Comparison of ENCODE assay signal across 19 cellular contexts in genomic region chr7:156781972-156782371, GRCh38.
A peak's percentile ranks its signal among the peaks of the same experiment; 100 is the strongest.
DNase-seq lines count a peak whose midpoint lies in the region; ATAC-seq and TF ChIP-seq lines count a peak whose summit lies in the region.
"Had no signal": no experiment of that assay in that cellular context is flagged by ENCODE, and none has a peak within 500 bp of the region (broad histone marks: within the 10 kb centered on the region; RNA-seq: fewer than 3 reads in every experiment).

No MANE protein-coding gene starts in this region.

- TF ChIP-seq CTCF in upper lobe of right lung (IDR thresholded peaks at IDR 0.05): no peak

- CTCF ChIA-PET in activated CD4-positive, alpha-beta T cell treated with anti-CD3 and anti-CD28 coated beads for 36 hours (lab: Charles Lee): interaction anchor here (1.6 kb wide), 1 partner anchor 31 kb away, joined by 5 read pairs; no protein-coding TSS in a partner anchor

- intact Hi-C loops in activated CD4-positive, alpha-beta T cell treated with anti-CD3 and anti-CD28 coated beads for 36 hours (cut with DNase I, micrococcal nuclease): no loop called here
- intact Hi-C loops in activated T-helper 2 cell treated with anti-CD3 and anti-CD28 coated beads, Interferon-gamma antibody, Interleukin-2, Interleukin-4, amounts not matched to agents 10 μg/mL and 5 μg/mL and 100 μg/mL, durations not matched to agents 14 hours and 24 hours and 36 hours (cut with micrococcal nuclease): no loop called here
- intact Hi-C loops in upper lobe of right lung (cut with DNase I): no loop called here

- H3K27ac Mint-ChIP-seq in activated CD4-positive, alpha-beta T cell treated with anti-CD3 and anti-CD28 coated beads for 36 hours: peak overlapping the region; percentile 16
- peak overlapping the region; percentile 76 for H3K27ac Mint-ChIP-seq in activated T-helper 2 cell treated with anti-CD3 and anti-CD28 coated beads, Interferon-gamma antibody, Interleukin-2, Interleukin-4, amounts not matched to agents 10 μg/mL and 5 μg/mL and 100 μg/mL, durations not matched to agents 14 hours and 24 hours and 36 hours
- H3K27ac Mint-ChIP-seq in naive B cell: peak overlapping the region in 5 of 6 donors; percentile 53 to 95 (median 78)

- H3K4me1 Mint-ChIP-seq in activated CD4-positive, alpha-beta T cell treated with anti-CD3 and anti-CD28 coated beads for 36 hours: peaks cover 37% of the 10 kb centered on the region
- peaks cover 49% of the 10 kb centered on the region for H3K4me1 Mint-ChIP-seq in activated T-helper 2 cell treated with anti-CD3 and anti-CD28 coated beads, Interferon-gamma antibody, Interleukin-2, Interleukin-4, amounts not matched to agents 10 μg/mL and 5 μg/mL and 100 μg/mL, durations not matched to agents 14 hours and 24 hours and 36 hours (ENCODE audit: low read depth)
- H3K4me1 Mint-ChIP-seq in naive B cell: peaks cover 23 to 34% (median 24%) of the 10 kb centered on the region in 3 donors

- H3K9me3 Mint-ChIP-seq in activated CD4-positive, alpha-beta T cell treated with anti-CD3 and anti-CD28 coated beads for 36 hours (ENCODE audit: low read depth): peaks cover 3% of the 10 kb centered on the region
- peaks cover 21% of the 10 kb centered on the region for H3K9me3 Mint-ChIP-seq in activated T-helper 2 cell treated with anti-CD3 and anti-CD28 coated beads, Interferon-gamma antibody, Interleukin-2, Interleukin-4, amounts not matched to agents 10 μg/mL and 5 μg/mL and 100 μg/mL, durations not matched to agents 14 hours and 24 hours and 36 hours
- H3K9me3 Mint-ChIP-seq in naive B cell: no peaks in the 10 kb centered on the region

- POLR2A ChIA-PET in activated CD4-positive, alpha-beta T cell treated with anti-CD3 and anti-CD28 coated beads for 36 hours (lab: Charles Lee): interaction anchor here (0.6 kb wide), 1 partner anchor 31 kb away, joined by 3 read pairs; no protein-coding TSS in a partner anchor

- no peaks in the 10 kb centered on the region for H3K27me3 ChIP-seq in upper lobe of right lung
- H3K27me3 ChIP-seq: BLaER1 treated with 17β-estradiol and CSF1 and Interleukin-3, amounts not matched to agents 10 nM and 100 nM had no signal

- peaks cover 20% of the 10 kb centered on the region for H3K36me3 Mint-ChIP-seq in activated CD4-positive, alpha-beta T cell treated with anti-CD3 and anti-CD28 coated beads for 36 hours (ENCODE audit: low read depth)
- peaks cover 36% of the 10 kb centered on the region for H3K36me3 Mint-ChIP-seq in activated T-helper 2 cell treated with anti-CD3 and anti-CD28 coated beads, Interferon-gamma antibody, Interleukin-2, Interleukin-4, amounts not matched to agents 10 μg/mL and 5 μg/mL and 100 μg/mL, durations not matched to agents 14 hours and 24 hours and 36 hours (ENCODE audit: low read depth)
- peaks cover 0 to 7% of the 10 kb centered on the region in 2 donors for H3K36me3 Mint-ChIP-seq in naive B cell

- H3K4me3 ChIP-seq in upper lobe of right lung: no peak overlapping the region
- H3K4me3 ChIP-seq: BLaER1 treated with 17β-estradiol and CSF1 and Interleukin-3, amounts not matched to agents 10 nM and 100 nM had no signal

- H3K4me1 ChIP-seq in upper lobe of right lung: no peaks in the 10 kb centered on the region

- no peak for DNase-seq in activated CD4-positive, alpha-beta T cell treated with anti-CD3 and anti-CD28 coated beads for 36 hours
- no peak for DNase-seq in activated CD4-positive, alpha-beta T cell treated with anti-CD3 and anti-CD28 coated beads, Interleukin-2, amount 50 U/mL, for 4 hours
- DNase-seq in activated T-helper 2 cell treated with anti-CD3 and anti-CD28 coated beads, Interferon-gamma antibody, Interleukin-2, Interleukin-4, amounts not matched to agents 10 μg/mL and 5 μg/mL and 100 μg/mL, durations not matched to agents 14 hours and 24 hours and 36 hours (ENCODE audit: low spot score): no peak
- DNase-seq in naive B cell (no peak), NCI-H146 (lab: John Stamatoyannopoulos, UW) (no peak), NCI-H1417 treated with DMSO at 0.1 percent for 48 hours (lab: John Stamatoyannopoulos, UW) (no peak), upper lobe of right lung (no peak)
- DNase-seq: 8988T, EL, HCEC 1CT, Kasumi-1, NCI-H2029, NCI-H2171 treated with DMSO at 0.1 percent for 48 hours, NCI-H774, Right ventricle myocardium superior had no signal

- H3K27ac ChIP-seq in upper lobe of right lung: no peak overlapping the region

- no peak for ATAC-seq in activated CD4-positive, alpha-beta T cell treated with anti-CD3 and anti-CD28 coated beads for 36 hours
- peak; percentile 33 for ATAC-seq in HG02981 (IDR thresholded peaks at IDR 0.05; ENCODE audit: unreplicated experiment)
- no peak for ATAC-seq in naive B cell (ENCODE audit: low read depth in 2 of 2)
- ATAC-seq in upper lobe of right lung: no peak
- ATAC-seq: Panc1, SK-N-SH treated with all-trans-retinoic acid at 6 μM for 48 hours had no signal

- H3K9me3 ChIP-seq in upper lobe of right lung: no peaks in the 10 kb centered on the region
- H3K9me3 ChIP-seq: BLaER1 treated with 17β-estradiol and CSF1 and Interleukin-3, amounts not matched to agents 10 nM and 100 nM had no signal

- H3K27me3 Mint-ChIP-seq in activated CD4-positive, alpha-beta T cell treated with anti-CD3 and anti-CD28 coated beads for 36 hours: no peaks in the 10 kb centered on the region
- no peaks in the 10 kb centered on the region for H3K27me3 Mint-ChIP-seq in activated T-helper 2 cell treated with anti-CD3 and anti-CD28 coated beads, Interferon-gamma antibody, Interleukin-2, Interleukin-4, amounts not matched to agents 10 μg/mL and 5 μg/mL and 100 μg/mL, durations not matched to agents 14 hours and 24 hours and 36 hours (ENCODE audit: low read depth)
- H3K27me3 Mint-ChIP-seq in naive B cell: no peaks in the 10 kb centered on the region

- H3K4me3 Mint-ChIP-seq in activated CD4-positive, alpha-beta T cell treated with anti-CD3 and anti-CD28 coated beads for 36 hours: no peak overlapping the region
- no peak overlapping the region for H3K4me3 Mint-ChIP-seq in activated T-helper 2 cell treated with anti-CD3 and anti-CD28 coated beads, Interferon-gamma antibody, Interleukin-2, Interleukin-4, amounts not matched to agents 10 μg/mL and 5 μg/mL and 100 μg/mL, durations not matched to agents 14 hours and 24 hours and 36 hours (ENCODE audit: low read depth)
- peak overlapping the region in 4 of 8 donors; percentile 0 to 78 (median 24) for H3K4me3 Mint-ChIP-seq in naive B cell

- no peaks in the 10 kb centered on the region for H3K36me3 ChIP-seq in upper lobe of right lung

Comparison
In these comparisons a context has a peak if more than half of its experiments do, and no peak if none do; other contexts are left out.
1. H3K27ac Mint-ChIP-seq: peak in every context shown above with its lines; median percentile 78 in naive B cell; 76 in activated T-helper 2 cell treated with anti-CD3 and anti-CD28 coated beads, Interferon-gamma antibody, Interleukin-2, Interleukin-4, amounts not matched to agents 10 μg/mL and 5 μg/mL and 100 μg/mL, durations not matched to agents 14 hours and 24 hours and 36 hours; 16 in activated CD4-positive, alpha-beta T cell treated with anti-CD3 and anti-CD28 coated beads for 36 hours.